ENCODE assay signal across 15 cellular contexts in the genomic region with DNA sequence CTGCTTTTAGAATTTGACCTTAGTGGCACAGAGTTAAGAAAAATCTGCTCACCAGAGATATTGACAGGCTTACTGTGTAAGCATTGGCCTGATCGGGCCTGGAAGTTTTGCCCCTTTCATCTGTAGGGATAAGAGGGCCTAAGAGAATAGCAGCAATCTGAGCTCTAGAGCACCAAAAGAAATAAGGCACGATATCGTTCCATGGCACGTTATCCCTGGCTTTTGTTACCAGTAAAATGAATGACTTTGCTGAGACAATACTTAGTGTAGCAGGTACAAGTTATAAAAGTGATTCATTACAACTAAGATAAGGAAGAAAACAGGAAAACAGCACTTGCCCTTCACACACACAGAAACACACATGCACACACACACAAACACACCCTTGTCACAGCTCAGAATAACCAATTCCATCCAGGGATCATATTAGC. TPM values are rescaled to one million over a fixed set of nuclear protein-coding genes. Genes with fewer than 3 reads are reported as not detected.
A peak's percentile ranks its signal among the peaks of the same experiment; 100 is the strongest.
DNase-seq lines count a peak whose midpoint lies in the region; ATAC-seq and TF ChIP-seq lines count a peak whose summit lies in the region.
"Had no signal": no experiment of that assay in that cellular context is flagged by ENCODE, and none has a peak within 500 bp of the region (broad histone marks: within the 10 kb centered on the region; RNA-seq: fewer than 3 reads in every experiment).

No MANE protein-coding gene starts in this region.

- H3K27ac Mint-ChIP-seq in activated CD8-positive, alpha-beta T cell treated with anti-CD3 and anti-CD28 coated beads for 36 hours, result no peak overlapping the region

- TF ChIP-seq POLR2A in ovary (IDR thresholded peaks at IDR 0.05), result no peak

- H3K4me3 ChIP-seq in BJ (ENCODE audit: low read depth, low read length), result peak overlapping the region; percentile 54
- no peak overlapping the region for H3K4me3 ChIP-seq in SJSA1
- H3K4me3 ChIP-seq in fibroblast of pulmonary artery (replicated peaks; ENCODE audit: low read depth, low read length), result peak overlapping the region; percentile 4
- H3K4me3 ChIP-seq in ovary, result peak overlapping the region; percentile 18
- H3K4me3 ChIP-seq: cardiac muscle cell, testis had no signal

- intact Hi-C loops in ovary (cut with DNase I), result loop anchor here in 3 of 4 donors (10.0 kb wide), 4 partner anchors 169 to 771 kb away; no protein-coding TSS in a partner anchor
- intact Hi-C loops in activated CD8-positive, alpha-beta T cell treated with anti-CD3 and anti-CD28 coated beads for 36 hours (cut with micrococcal nuclease), result loop anchor here (10.0 kb wide), 1 partner anchor 461 kb away; no protein-coding TSS in a partner anchor

- TF ChIP-seq EP300 in ovary (IDR thresholded peaks at IDR 0.05), result no peak

- 54 to 56% (median 55%) methylated on average over 4 of the region's 4 CpGs for WGBS in ovary, 3 donors

- H3K4me3 Mint-ChIP-seq in activated CD8-positive, alpha-beta T cell treated with anti-CD3 and anti-CD28 coated beads for 36 hours, result no peak overlapping the region

- CTCF ChIA-PET in BJ (lab: Yijun Ruan, JAX), result no interaction called here
- CTCF ChIA-PET in activated CD8-positive, alpha-beta T cell treated with anti-CD3 and anti-CD28 coated beads for 36 hours (lab: Charles Lee), result interaction anchor here (1.0 to 6.1 kb wide), 2 partner anchors 98 to 170 kb away, joined by 3 to 75 read pairs; no protein-coding TSS in a partner anchor

- no peak for ATAC-seq in GM19463 (IDR thresholded peaks at IDR 0.05; ENCODE audit: unreplicated experiment)
- ATAC-seq in activated CD8-positive, alpha-beta T cell treated with anti-CD3 and anti-CD28 coated beads for 36 hours, result no peak

- POLR2A ChIA-PET in BJ (lab: Charles Lee), result interaction anchor here (0.6 to 1.4 kb wide), 8 partner anchors 120 to 397 kb away, joined by 3 to 8 read pairs (median 4); no protein-coding TSS in a partner anchor
- POLR2A ChIA-PET in activated CD8-positive, alpha-beta T cell treated with anti-CD3 and anti-CD28 coated beads for 36 hours (lab: Charles Lee), result interaction anchor here (1.1 kb wide), 1 partner anchor 339 kb away, joined by 3 read pairs; no protein-coding TSS in a partner anchor

- H3K4me1 ChIP-seq in SJSA1 (replicated peaks) (peaks cover 53% of the 10 kb centered on the region), ovary (ENCODE audit: insufficient read depth) (peaks cover 19% of the 10 kb centered on the region)

- H3K4me1 Mint-ChIP-seq in activated CD8-positive, alpha-beta T cell treated with anti-CD3 and anti-CD28 coated beads for 36 hours (ENCODE audit: low read depth), result peaks cover 5% of the 10 kb centered on the region

- H3K36me3 ChIP-seq in BJ (ENCODE audit: control insufficient read depth, insufficient read depth, low read length) (peaks cover 61% of the 10 kb centered on the region), SJSA1 (peaks cover 99% of the 10 kb centered on the region), ovary (no peaks in the 10 kb centered on the region)
- H3K36me3 ChIP-seq: BE2C had no signal

- H3K9me3 ChIP-seq in SJSA1 (replicated peaks) (0 out of 2 replicates have a peak, but pooled peaks cover 3% of the 10 kb centered on the region), ovary (no peaks in the 10 kb centered on the region)
- H3K9me3 ChIP-seq: BE2C, spleen, testis had no signal

- TF ChIP-seq CTCF in BJ (IDR thresholded peaks at IDR 0.05; ENCODE audit: insufficient read depth, low read depth, low read length) (no peak), fibroblast of pulmonary artery (IDR thresholded peaks at IDR 0.05; ENCODE audit: low read length, missing control alignments) (no peak), ovary (IDR thresholded peaks at IDR 0.05) (no peak)
- TF ChIP-seq CTCF in activated CD8-positive, alpha-beta T cell treated with anti-CD3 and anti-CD28 coated beads for 36 hours (IDR thresholded peaks at IDR 0.05), result no peak

- H3K27me3 ChIP-seq in BJ (ENCODE audit: control insufficient read depth, insufficient read depth, low read length) (no peaks in the 10 kb centered on the region), SJSA1 (replicated peaks) (no peaks in the 10 kb centered on the region), ovary (no peaks in the 10 kb centered on the region)
- H3K27me3 ChIP-seq: cardiac muscle cell, testis had no signal

- no peaks in the 10 kb centered on the region for H3K9me3 Mint-ChIP-seq in activated CD8-positive, alpha-beta T cell treated with anti-CD3 and anti-CD28 coated beads for 36 hours

- no peaks in the 10 kb centered on the region for H3K36me3 Mint-ChIP-seq in activated CD8-positive, alpha-beta T cell treated with anti-CD3 and anti-CD28 coated beads for 36 hours (ENCODE audit: low read depth)

- peaks cover 15% of the 10 kb centered on the region for H3K27me3 Mint-ChIP-seq in activated CD8-positive, alpha-beta T cell treated with anti-CD3 and anti-CD28 coated beads for 36 hours

- H3K27ac ChIP-seq in SJSA1 (0 out of 2 replicates have a peak overlapping the region, but pooled peaks have one; percentile 9), ovary (peak overlapping the region in 1 of 2 donors; percentile 3)
- H3K27ac ChIP-seq: cardiac muscle cell, testis had no signal

- DNase-seq in BJ (ENCODE audit: low read depth), result no peak
- DNase-seq in SJSA1 (ENCODE audit: low read depth in 1 of 2, low spot score in 2 of 2), result peak in 1 of 2 experiments; percentile 9
- no peak for DNase-seq in fibroblast of pulmonary artery (ENCODE audit: low read depth)
- no peak for DNase-seq in ovary
- DNase-seq in GM19238 (ENCODE audit: insufficient read length, low spot score), result no peak
- DNase-seq in SW 1271 (lab: John Stamatoyannopoulos, UW), result no peak
- no peak for DNase-seq in activated CD8-positive, alpha-beta T cell treated with anti-CD3 and anti-CD28 coated beads for 36 hours
- DNase-seq: activated naive CD4-positive, alpha-beta T cell; hypothalamus; NCI-H1048; spleen; testis had no signal

RNA-seq across cellular contexts. Expression of gene THBS1, which starts 5.0 kb away (rescaled TPM):
- polyA plus RNA-seq in BJ (2011; rRNA removed) (3,704 and 6,610 TPM in 2 replicates), ovary (100 to 1,000 TPM in 1 of 2 donors, 10 to 100 TPM in 1; 64.4 to 118 TPM)
- polyA minus RNA-seq in BJ (2011; rRNA and poly(A)+ RNA removed), result 19,882 and 20,500 TPM in 2 replicates
- total RNA-seq in SJSA1 (2014; rRNA removed; shearing (Covaris generic)), result 332 and 499 TPM in 2 replicates
- total RNA-seq in ovary, result 100 to 1,000 TPM in 6 of 7 donors, 10 to 100 TPM in 1; 53.6 to 428 (median 234) TPM
- 1 to 10 TPM in 1 of 2 experiments, under 1 TPM in 1; 0.54 to 1.1 TPM for total RNA-seq in activated CD8-positive, alpha-beta T cell treated with anti-CD3 and anti-CD28 coated beads for 36 hours

Comparison
In these comparisons a context has a peak if more than half of its experiments do, and no peak if none do; other contexts are left out.
1. RNA of gene THBS1, which starts 5.0 kb away (total RNA-seq): 332 to 499 TPM in SJSA1 and 53.6 to 428 TPM in ovary; 0.54 to 1.1 TPM in activated CD8-positive, alpha-beta T cell treated with anti-CD3 and anti-CD28 coated beads for 36 hours; every median in the first group is over 10 times any median in the second.